Comparison of ENCODE assay signal across 25 cellular contexts in genomic region chr1:119359730-119360129, GRCh38. TPM values are rescaled to one million over a fixed set of nuclear protein-coding genes. Genes with fewer than 3 reads are reported as not detected.
"Had no signal": no experiment of that assay in that cellular context is flagged by ENCODE, and none has a peak within 500 bp of the region (broad histone marks: within the 10 kb centered on the region; RNA-seq: fewer than 3 reads in every experiment).

No MANE protein-coding gene starts in this region.

- H3K4me3 ChIP-seq: K562 had no signal

- ATAC-seq: K562, Panc1, PC-3, SK-N-SH treated with all-trans-retinoic acid at 6 μM for 48 hours had no signal

- H3K27ac ChIP-seq: KMS-11, RWPE1 had no signal

- H3K27ac Mint-ChIP-seq: IgD-negative memory B cell had no signal

- H3K4me1 Mint-ChIP-seq: IgD-negative memory B cell had no signal

- H3K4me3 Mint-ChIP-seq: IgD-negative memory B cell had no signal

- DNase-seq: Kasumi-1, MM.1S, NCI-H1092 treated with DMSO at 0.1 percent for 48 hours, NCI-H1436, NCI-H187, NCI-H2029, NCI-H2081 treated with DMSO at 0.1 percent for 48 hours, NCI-H2171, NCI-H226, NCI-H446, NCI-H510A, NCI-H524 treated with DMSO at 0.1 percent for 48 hours, NCI-H748 treated with DMSO at 0.1 percent for 48 hours, PC-3, SHP77, T-helper 1 cell had no signal

RNA-seq across cellular contexts. Expression of gene HAO2, which starts 8.9 kb away (rescaled TPM):
- total RNA-seq: HT1080, K562, M059J, OCI-LY7, PC-3 had no signal

RNA-seq across cellular contexts. Expression of gene HSD3B2, which starts 55.2 kb away (rescaled TPM):
- total RNA-seq: HT1080, M059J, OCI-LY7, PC-3 had no signal
